ENCODE assay signal across 8 cellular contexts in the genomic region with DNA sequence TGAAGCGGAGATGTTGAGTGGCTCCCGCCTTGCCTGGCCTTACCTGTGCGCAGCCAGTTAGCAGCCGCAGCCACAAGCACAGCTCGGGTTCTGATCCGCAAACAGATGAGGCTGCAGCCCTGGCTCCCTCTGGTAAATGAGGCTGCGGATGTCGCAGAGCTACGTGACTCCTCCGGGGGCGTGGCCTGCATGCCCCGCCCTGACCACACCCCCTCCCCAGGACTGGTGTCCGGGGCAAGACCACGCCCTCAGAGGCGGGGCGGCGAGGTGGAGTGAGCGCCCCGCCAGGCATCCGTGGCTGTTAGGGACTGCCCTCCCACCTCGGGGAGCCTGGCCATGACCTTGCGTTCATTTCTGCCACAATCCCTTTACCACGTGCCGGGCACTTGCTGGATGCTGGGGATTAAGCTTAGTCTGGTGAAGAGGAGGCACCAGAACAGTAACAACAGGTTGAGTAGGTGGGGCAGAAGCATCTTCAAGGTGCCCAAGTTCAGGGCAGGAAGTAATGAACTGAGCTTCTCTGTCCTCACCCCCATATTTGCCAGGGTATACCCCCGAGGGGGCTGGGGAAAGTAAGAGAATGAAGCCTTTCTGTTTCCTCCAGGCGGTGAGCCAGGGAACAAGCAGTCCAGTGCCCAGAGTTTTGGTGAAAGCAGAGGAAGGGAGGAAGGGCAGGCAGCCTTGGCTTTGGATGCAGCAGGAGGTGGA.
DNase-seq lines count a peak whose midpoint lies in the region; ATAC-seq lines count a peak whose summit lies in the region.

A gene (minus strand): TSS at position 138 of the 708 bp plus-strand sequence. CDS start 1,363 bp downstream, outside the sequence.

- ATAC-seq in GM19328 (IDR thresholded peaks at IDR 0.05; ENCODE audit: unreplicated experiment) (peak; percentile 92), HG03558 (IDR thresholded peaks at IDR 0.05; ENCODE audit: extremely low read depth, unreplicated experiment) (peak; percentile 63)

- DNase-seq in C1 segment of cervical spinal cord (lab: John Stamatoyannopoulos, UW) (peak; percentile 32 to 96 (median 88)), NT2/D1 (ENCODE audit: low read depth, low spot score) (peak; percentile 89), epidermal melanocyte (ENCODE audit: insufficient read length, low spot score) (peak; percentile 98), middle frontal gyrus (ENCODE audit: extremely low spot score, low spot score) (peak; percentile 96)
- DNase-seq in activated CD8-positive, alpha-beta memory T cell treated with anti-CD3 and anti-CD28 coated beads, Interleukin-2, amount 50 U/mL, for 4 hours, result peak; percentile 99
- DNase-seq in stimulated activated CD8-positive, alpha-beta memory T cell treated with anti-CD3 and anti-CD28 coated beads, Interleukin-2, amount 100 ng/mL, for 48 hours (ENCODE audit: low read depth in 2 of 2), result peak; percentile 98 to 99

- no peaks in the 10 kb centered on the region for H3K9me3 ChIP-seq in NT2/D1 (ENCODE audit: insufficient read depth, low read length)

- peak within 1 kb of the TSS; percentile 56 for H3K9ac ChIP-seq in NT2/D1 (ENCODE audit: insufficient read length, low read depth)

- H3K27me3 ChIP-seq in NT2/D1 (ENCODE audit: insufficient read depth, insufficient read length), result peaks cover 7% of the 10 kb centered on the region

- H3K36me3 ChIP-seq in NT2/D1 (ENCODE audit: insufficient read depth, insufficient read length, low read length), result peaks cover 67% of the 10 kb centered on the region

- peak within 1 kb of the TSS; percentile 9 for H3K4me3 ChIP-seq in NT2/D1 (ENCODE audit: insufficient read length, low read depth)

- peaks cover 12% of the 10 kb centered on the region for H3K4me1 ChIP-seq in NT2/D1 (ENCODE audit: insufficient read depth, insufficient read length)

Comparison
In these comparisons a context has a peak if more than half of its experiments do, and no peak if none do; other contexts are left out.
1. Peak in every context shown above with its lines: DNase-seq, ATAC-seq and H3K4me3 ChIP-seq.